In the genomic region with DNA sequence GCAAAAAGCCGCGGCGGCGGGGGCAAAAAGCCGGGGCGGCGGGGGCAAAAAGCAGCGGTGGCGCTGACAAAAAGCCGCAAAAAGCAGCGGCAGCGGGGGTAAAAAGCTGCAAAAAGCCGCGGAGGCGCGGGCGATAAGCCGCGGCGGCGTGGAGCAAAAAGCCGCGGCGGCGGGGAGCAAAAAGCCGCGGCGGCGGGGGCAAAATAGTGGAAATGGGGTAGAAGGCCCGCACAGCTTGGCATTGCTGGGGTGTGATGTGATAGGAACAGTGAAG, we compare ENCODE assay signal across 20 cellular contexts.
DNase-seq lines count a peak whose midpoint lies in the region; ATAC-seq and TF ChIP-seq lines count a peak whose summit lies in the region.
"Had no signal": no experiment of that assay in that cellular context is flagged by ENCODE, and none has a peak within 500 bp of the region (broad histone marks: within the 10 kb centered on the region; RNA-seq: fewer than 3 reads in every experiment).

No MANE protein-coding gene starts in this region.

- peak overlapping the region in 6 of 10 donors; percentile 13 to 72 (median 46) for H3K4me3 Mint-ChIP-seq in naive thymus-derived CD8-positive, alpha-beta T cell
- H3K4me3 Mint-ChIP-seq: brain; T-helper 2 cell treated with Interferon-gamma antibody and Interleukin-4, amounts not matched to agents 5 μg/mL and 100 μg/mL, for 36 hours had no signal

- H3K36me3 ChIP-seq in heart right ventricle (no peaks in the 10 kb centered on the region), aorta (ENCODE audit: control insufficient read depth in 1 of 2, insufficient read depth in 2 of 2, low read length in 1 of 2) (no peaks in the 10 kb centered on the region)
- H3K36me3 ChIP-seq: left lung had no signal

- POLR2A ChIA-PET in naive thymus-derived CD8-positive, alpha-beta T cell (lab: Charles Lee): no interaction called here

- H3K9me3 ChIP-seq in heart right ventricle (peaks cover 0 to 27% (median 0%) of the 10 kb centered on the region in 11 donors), aorta (ENCODE audit: control insufficient read depth, low read length) (no peaks in the 10 kb centered on the region)

- H3K9me3 Mint-ChIP-seq in naive thymus-derived CD8-positive, alpha-beta T cell: peaks cover 0 to 36% (median 8%) of the 10 kb centered on the region in 9 donors

- TF ChIP-seq CTCF in heart right ventricle (IDR thresholded peaks at IDR 0.05): no peak
- TF ChIP-seq CTCF in astrocyte of the spinal cord (IDR thresholded peaks at IDR 0.05; ENCODE audit: low read depth, low read length): no peak

- H3K27ac ChIP-seq in heart right ventricle (peak overlapping the region in 2 of 10 donors; percentile 44 to 48), aorta (ENCODE audit: low read depth in 1 of 2, low read length in 2 of 2) (no peak overlapping the region)
- H3K27ac ChIP-seq: left lung had no signal

- H3K4me1 ChIP-seq in heart right ventricle: no peaks in the 10 kb centered on the region
- no peaks in the 10 kb centered on the region for H3K4me1 ChIP-seq in aorta (ENCODE audit: control insufficient read depth in 1 of 2, insufficient read depth in 2 of 2, low read length in 2 of 2)
- H3K4me1 ChIP-seq: left lung had no signal

- H3K4me1 Mint-ChIP-seq in naive thymus-derived CD8-positive, alpha-beta T cell: peaks cover 0 to 4% (median 2%) of the 10 kb centered on the region in 4 donors
- H3K4me1 Mint-ChIP-seq: brain had no signal

- WGBS in heart right ventricle, 2 donors: 2 to 6% methylated on average over 30 of the region's 30 CpGs
- WGBS in aorta, 2 donors: 1 to 3% methylated on average over 30 of the region's 30 CpGs

- H3K27me3 Mint-ChIP-seq in naive thymus-derived CD8-positive, alpha-beta T cell: peaks cover 15 to 35% (median 27%) of the 10 kb centered on the region in 5 donors
- H3K27me3 Mint-ChIP-seq: brain had no signal

- H3K27ac Mint-ChIP-seq in naive thymus-derived CD8-positive, alpha-beta T cell: no peak overlapping the region
- H3K27ac Mint-ChIP-seq: brain; T-helper 2 cell treated with Interferon-gamma antibody and Interleukin-4, amounts not matched to agents 5 μg/mL and 100 μg/mL, for 36 hours had no signal

- intact Hi-C loops in heart right ventricle (cut with DNase I): no loop called here
- intact Hi-C loops in Right ventricle myocardium inferior (cut with DNase I): no loop called here
- intact Hi-C loops in aorta (cut with DNase I): no loop called here

- H3K27me3 ChIP-seq in heart right ventricle (peaks cover 0 to 31% (median 23%) of the 10 kb centered on the region in 7 donors), aorta (ENCODE audit: control insufficient read depth in 1 of 2, insufficient read depth in 2 of 2, low read length in 1 of 2) (no peaks in the 10 kb centered on the region)

- DNase-seq in heart right ventricle (no peak), Right ventricle myocardium inferior (ENCODE audit: missing footprints) (no peak), astrocyte of the spinal cord (ENCODE audit: low read depth, low spot score) (no peak), aorta (no peak), HPDE6-E6E7 (ENCODE audit: extremely low spot score) (no peak), NCI-H69 (lab: John Stamatoyannopoulos, UW) (no peak), occipital lobe (lab: John Stamatoyannopoulos, UW) (no peak)
- DNase-seq in naive thymus-derived CD8-positive, alpha-beta T cell: no peak
- DNase-seq: activated naive CD4-positive, alpha-beta T cell treated with Interleukin-2 at 50 U/mL for 16 hours; AML-193; Calu3; GF-D8; NCI-H1436 treated with DMSO at 0.1 percent for 48 hours; SHP77; stimulated activated CD4-positive, alpha-beta T cell treated with anti-CD3 and anti-CD28 coated beads, Interleukin-12 subunit alpha, Interleukin-12 subunit beta, amount 100 ng/mL, for 4 hours; stimulated activated naive CD4-positive, alpha-beta T cell had no signal

- H3K36me3 Mint-ChIP-seq in naive thymus-derived CD8-positive, alpha-beta T cell: peaks cover 0 to 13% (median 0%) of the 10 kb centered on the region in 3 donors
- H3K36me3 Mint-ChIP-seq: brain had no signal

- in situ Hi-C loops in astrocyte of the spinal cord (cut with HindIII; ENCODE audit: low sequenced_read_pairs): no loop called here

- H3K4me3 ChIP-seq in heart right ventricle (peak overlapping the region in 9 of 10 donors; percentile 24 to 53 (median 42)), astrocyte of the spinal cord (ENCODE audit: low read depth, low read length) (peak overlapping the region; percentile 15), aorta (ENCODE audit: low read length in 2 of 2) (peak overlapping the region; percentile 28 to 32)
- H3K4me3 ChIP-seq: left lung had no signal

- no peak for ATAC-seq in heart right ventricle
- ATAC-seq in Right ventricle myocardium inferior: no peak
- no peak for ATAC-seq in naive thymus-derived CD8-positive, alpha-beta T cell
- no peak for ATAC-seq in aorta (ENCODE audit: low FRiP score)
- ATAC-seq: activated CD4-positive, CD25-positive, alpha-beta regulatory T cell treated with anti-CD3 and anti-CD28 coated beads, Interleukin-2, amount 50 U/mL, for 24 hours; left lung had no signal
